Comparison of ENCODE assay signal across 18 cellular contexts in the genomic region with DNA sequence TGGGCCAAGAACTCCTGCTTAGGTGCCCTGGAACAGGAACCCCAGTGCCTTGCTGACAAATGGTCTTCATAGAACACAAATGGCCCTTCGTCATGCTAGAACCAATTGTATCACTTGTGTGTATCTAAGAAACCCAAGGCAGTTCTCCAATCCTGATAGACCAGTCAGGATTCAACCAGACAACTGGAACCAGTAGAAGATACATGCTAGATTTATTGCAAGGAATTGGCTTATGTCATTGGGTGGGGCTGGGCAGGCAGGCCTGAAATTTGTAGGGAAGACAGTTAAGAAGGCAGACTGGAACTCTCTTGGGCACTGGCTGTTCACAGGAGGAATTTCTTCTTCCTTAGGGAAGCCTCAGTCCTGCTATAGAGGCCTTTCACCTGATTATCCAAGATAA. TPM values are rescaled to one million over a fixed set of nuclear protein-coding genes. Genes with fewer than 3 reads are reported as not detected.
DNase-seq lines count a peak whose midpoint lies in the region; ATAC-seq and TF ChIP-seq lines count a peak whose summit lies in the region.
"Had no signal": no experiment of that assay in that cellular context is flagged by ENCODE, and none has a peak within 500 bp of the region (broad histone marks: within the 10 kb centered on the region; RNA-seq: fewer than 3 reads in every experiment).

No MANE protein-coding gene starts in this region.

- no peak overlapping the region for H3K4me2 ChIP-seq in IMR-90 (ENCODE audit: low read depth, low read length)

- POLR2A ChIA-PET in IMR-90 (lab: Charles Lee; ENCODE audit: unreplicated experiment) = no interaction called here

- TF ChIP-seq CTCF in IMR-90 (conservative IDR thresholded peaks at IDR 0.05; ENCODE audit: low read depth, low read length) = no peak

- DNase-seq in IMR-90 (no peak), myocyte (ENCODE audit: low read depth) (peak; percentile 9), NAMALWA (ENCODE audit: low spot score) (no peak), kidney glomerular epithelial cell (lab: John Stamatoyannopoulos, UW) (no peak), activated gamma-delta T cell treated with Interleukin-2 at 50 U/mL for 16 hours (no peak)
- DNase-seq: ACHN; C1 segment of cervical spinal cord; Calu3; CD4-positive, alpha-beta T cell; DMS 273 treated with DMSO at 0.1 percent for 48 hours; HFFc6; KBM-7 had no signal

- intact Hi-C loops in IMR-90 (cut with micrococcal nuclease) = no loop called here

- H2BK5ac ChIP-seq in IMR-90 (ENCODE audit: low read depth, low read length, poor library complexity, severe bottlenecking) = no peak overlapping the region

- BruUV-seq in IMR-90 (replicated peaks; lab: Mats Ljungman, UMichigan) = no TSS peak

- dilution Hi-C loops in IMR-90 (cut with HindIII; ENCODE audit: low sequenced_read_pairs, unreplicated experiment) = no loop called here

- peak overlapping the region; percentile 14 for H2AFZ ChIP-seq in ACC112 (ENCODE audit: low read length, unreplicated experiment)
- H2AFZ ChIP-seq in IMR-90 (replicated peaks; ENCODE audit: low read length, poor library complexity) = no peak overlapping the region

- no peak overlapping the region for H2BK15ac ChIP-seq in IMR-90 (ENCODE audit: low read depth, low read length)

- H3K27ac ChIP-seq in ACC112 (ENCODE audit: low read depth, low read length) (no peak overlapping the region), IMR-90 (ENCODE audit: insufficient read depth, low read length) (no peak overlapping the region)
- H3K27ac ChIP-seq: 22Rv1, HL-60 had no signal

- H3K9ac ChIP-seq in IMR-90 (ENCODE audit: low read depth, low read length) = no peak overlapping the region

- ATAC-seq in IMR-90 (ENCODE audit: low read depth) (no peak), esophagus mucosa (peak; percentile 42), HG03175 (IDR thresholded peaks at IDR 0.05; ENCODE audit: unreplicated experiment) (no peak)

- H2AK5ac ChIP-seq in IMR-90 (ENCODE audit: low read depth, low read length) = no peak overlapping the region

- H4K20me1 ChIP-seq in IMR-90 (ENCODE audit: insufficient read depth, low read length) = no peaks in the 10 kb centered on the region

- no peak overlapping the region; the same call in 1 of the 2 replicates for H3K18ac ChIP-seq in IMR-90 (ENCODE audit: low read depth, low read length)

- no peak overlapping the region; the same call in 1 of the 2 replicates for H3K14ac ChIP-seq in IMR-90 (replicated peaks; ENCODE audit: low read depth, low read length)

- H3K4me1 ChIP-seq in ACC112 (ENCODE audit: control insufficient read depth, insufficient read depth, low read length, unreplicated experiment) = no peaks in the 10 kb centered on the region
- H3K4me1 ChIP-seq in IMR-90 (ENCODE audit: control insufficient read depth, insufficient read depth, low read length) = no peaks in the 10 kb centered on the region

- CTCF ChIA-PET in IMR-90 (lab: Yijun Ruan, JAX) = interaction anchor here (1.0 kb wide), 1 partner anchor 10 kb away, joined by 3 read pairs; no protein-coding TSS in a partner anchor

- no peak overlapping the region for H4K8ac ChIP-seq in IMR-90 (ENCODE audit: low read depth in 2 of 2, low read length in 2 of 2)

- no peak overlapping the region for H4K5ac ChIP-seq in IMR-90 (ENCODE audit: low read depth, low read length)

- no peaks in the 10 kb centered on the region; the same call in 1 of the 2 replicates for H3K9me3 ChIP-seq in IMR-90 (ENCODE audit: control insufficient read depth, insufficient read depth, low read length)
- H3K9me3 ChIP-seq: HAP-1 had no signal

- no peak overlapping the region for H3K56ac ChIP-seq in IMR-90 (ENCODE audit: extremely low read depth, insufficient read depth, low read length)

- no peaks in the 10 kb centered on the region for H3K9me1 ChIP-seq in IMR-90 (ENCODE audit: insufficient read depth, low read length)

- WGBS in IMR-90 (ENCODE audit: extremely low coverage in 2 of 2, insufficient read length in 1 of 2), 2 experiments = no CpG with 5 or more reads among the region's 1 CpG

- no peak overlapping the region for H3K4me3 ChIP-seq in ACC112 (ENCODE audit: low read depth, low read length)
- no peak overlapping the region for H3K4me3 ChIP-seq in IMR-90 (ENCODE audit: insufficient read depth, low read depth, low read length)
- H3K4me3 ChIP-seq: HAP-1 had no signal

- no peaks in the 10 kb centered on the region for H3K79me2 ChIP-seq in ACC112 (ENCODE audit: control insufficient read depth, insufficient read depth, low read length, unreplicated experiment)

- TF ChIP-seq RAD21 in IMR-90 (IDR thresholded peaks at IDR 0.05; ENCODE audit: low read length) = no peak

- TF ChIP-seq POLR2A in IMR-90 (IDR thresholded peaks at IDR 0.05; ENCODE audit: low read depth, low read length) = no peak

- no peak overlapping the region for H2BK20ac ChIP-seq in IMR-90 (ENCODE audit: low read depth, low read length)

- H3K27me3 ChIP-seq in ACC112 (ENCODE audit: insufficient read depth, low read length) (no peaks in the 10 kb centered on the region), IMR-90 (ENCODE audit: control insufficient read depth, insufficient read depth, low read length) (no peaks in the 10 kb centered on the region)

- no peak overlapping the region for H2BK120ac ChIP-seq in IMR-90 (ENCODE audit: low read depth, low read length)

- no peak overlapping the region for H4K91ac ChIP-seq in IMR-90 (ENCODE audit: insufficient read depth, low read depth, low read length)

- 0 out of 2 replicates have a peak overlapping the region, but pooled peaks have one; percentile 60 for H3K4ac ChIP-seq in IMR-90 (ENCODE audit: low read depth, low read length)

- no peak overlapping the region for H3K23ac ChIP-seq in IMR-90 (ENCODE audit: low read depth, low read length)

- no peaks in the 10 kb centered on the region for H3K36me3 ChIP-seq in ACC112 (ENCODE audit: insufficient read depth, low read length)
- no peaks in the 10 kb centered on the region for H3K36me3 ChIP-seq in IMR-90 (ENCODE audit: control insufficient read depth, insufficient read depth, low read length)
- H3K36me3 ChIP-seq: HAP-1 had no signal

- no peak overlapping the region for H2AK9ac ChIP-seq in IMR-90 (replicated peaks; ENCODE audit: low read depth, low read length, poor library complexity)

- in situ Hi-C loops in IMR-90 (cut with MboI; ENCODE audit: low sequenced_read_pairs) = no loop called here

- no peaks in the 10 kb centered on the region for H3K79me1 ChIP-seq in IMR-90 (ENCODE audit: low read depth in 1 of 2, low read length in 2 of 2)

TF ChIP-seq in IMR-90, 13 proteins besides CTCF, POLR2A, EP300 and RAD21:
- TF ChIP-seq SMC3 (IDR thresholded peaks at IDR 0.05; ENCODE audit: low read depth, low read length) (no peak), CHD1 (IDR thresholded peaks at IDR 0.05; ENCODE audit: low read depth, low read length) (no peak), MAZ (IDR thresholded peaks at IDR 0.05; ENCODE audit: borderline replicate concordance, low read depth, low read length) (no peak), RCOR1 (IDR thresholded peaks at IDR 0.05; ENCODE audit: insufficient replicate concordance, low read length) (no peak), FOS (IDR thresholded peaks at IDR 0.05; ENCODE audit: low read depth, low read length) (no peak), ELK1 (IDR thresholded peaks at IDR 0.05; ENCODE audit: borderline replicate concordance, low read depth, low read length) (no peak), MAFK (IDR thresholded peaks at IDR 0.05; ENCODE audit: low read depth, low read length) (no peak), MXI1 (IDR thresholded peaks at IDR 0.05; ENCODE audit: borderline replicate concordance, low read depth, low read length) (no peak), NFE2L2 (IDR thresholded peaks at IDR 0.05; ENCODE audit: low read depth, low read length) (no peak), CEBPB (IDR thresholded peaks at IDR 0.05; ENCODE audit: low read depth, low read length) (no peak), BHLHE40 (IDR thresholded peaks at IDR 0.05; ENCODE audit: low read depth, low read length) (no peak), RFX5 (IDR thresholded peaks at IDR 0.05; ENCODE audit: low read depth, low read length) (no peak), USF2 (IDR thresholded peaks at IDR 0.05; ENCODE audit: low read depth, low read length) (no peak)

RNA-seq across cellular contexts. Expression of gene TBL1X, which starts 17.0 kb away (rescaled TPM):
- total RNA-seq in IMR-90 (2012; rRNA removed) (20.8 and 21.1 TPM in 2 replicates), esophagus mucosa (21.8 TPM), myocyte (6.0 and 11.4 TPM in 2 replicates)
- 11.5 and 16.2 TPM in 2 replicates for polyA plus RNA-seq in IMR-90 (2012; rRNA removed)
- polyA plus RNA-seq in IMR-90 (2012; cell fraction: cytosol; rRNA removed) = 11.7 and 12.3 TPM in 2 replicates
- 18.6 and 30.7 TPM in 2 replicates for polyA plus RNA-seq in IMR-90 (2012; cell fraction: nucleus; rRNA removed; ENCODE audit: low replicate concordance)
- 5.9 TPM for polyA plus RNA-seq in myocyte (2012)
